1 cellular context compared by ENCODE assay signal in the genomic region with DNA sequence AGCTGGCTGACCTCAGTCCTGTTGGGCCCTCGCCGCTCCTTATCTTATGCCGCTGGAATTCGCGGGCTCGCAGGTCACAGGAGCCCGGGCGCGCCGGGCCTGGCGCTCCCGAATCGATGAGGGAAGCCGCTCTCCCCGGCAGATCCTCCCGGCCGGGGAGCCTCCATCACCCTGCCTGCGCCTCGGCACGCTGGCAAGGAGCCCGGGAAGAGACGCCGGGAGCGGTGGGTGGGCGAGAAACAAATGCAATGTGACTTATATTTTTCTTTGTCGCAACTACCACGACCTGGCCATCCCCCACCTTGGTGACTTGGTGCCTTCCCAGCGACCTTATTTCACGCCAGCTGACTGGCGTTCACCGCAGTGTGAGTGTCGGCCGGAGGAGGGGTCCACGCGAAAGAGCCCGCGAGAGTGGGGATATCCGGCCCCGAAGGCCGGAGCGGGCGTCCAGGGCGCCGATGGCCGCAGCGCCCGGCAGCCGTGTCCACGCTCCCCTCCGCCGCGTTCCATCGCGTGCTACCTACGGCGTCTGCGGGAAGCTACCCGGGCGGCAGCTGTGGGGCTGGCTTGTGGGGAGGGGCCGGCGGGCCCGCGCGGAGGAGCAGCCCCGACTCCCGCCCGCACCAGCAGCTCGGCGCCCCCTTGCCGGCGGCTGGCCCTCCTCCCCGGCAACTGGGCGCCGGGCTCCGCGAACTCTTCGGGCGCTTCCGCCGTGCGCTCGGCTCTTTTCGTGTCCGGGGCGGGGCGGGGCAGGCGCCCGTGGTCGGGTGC.
TF ChIP-seq lines count a peak whose summit lies in the region.

No MANE protein-coding gene starts in this region.

TF ChIP-seq in HepG2, 621 proteins besides CTCF, POLR2A, EP300 and RAD21 (continued from another document):
- TF ChIP-seq, protein P1, sequence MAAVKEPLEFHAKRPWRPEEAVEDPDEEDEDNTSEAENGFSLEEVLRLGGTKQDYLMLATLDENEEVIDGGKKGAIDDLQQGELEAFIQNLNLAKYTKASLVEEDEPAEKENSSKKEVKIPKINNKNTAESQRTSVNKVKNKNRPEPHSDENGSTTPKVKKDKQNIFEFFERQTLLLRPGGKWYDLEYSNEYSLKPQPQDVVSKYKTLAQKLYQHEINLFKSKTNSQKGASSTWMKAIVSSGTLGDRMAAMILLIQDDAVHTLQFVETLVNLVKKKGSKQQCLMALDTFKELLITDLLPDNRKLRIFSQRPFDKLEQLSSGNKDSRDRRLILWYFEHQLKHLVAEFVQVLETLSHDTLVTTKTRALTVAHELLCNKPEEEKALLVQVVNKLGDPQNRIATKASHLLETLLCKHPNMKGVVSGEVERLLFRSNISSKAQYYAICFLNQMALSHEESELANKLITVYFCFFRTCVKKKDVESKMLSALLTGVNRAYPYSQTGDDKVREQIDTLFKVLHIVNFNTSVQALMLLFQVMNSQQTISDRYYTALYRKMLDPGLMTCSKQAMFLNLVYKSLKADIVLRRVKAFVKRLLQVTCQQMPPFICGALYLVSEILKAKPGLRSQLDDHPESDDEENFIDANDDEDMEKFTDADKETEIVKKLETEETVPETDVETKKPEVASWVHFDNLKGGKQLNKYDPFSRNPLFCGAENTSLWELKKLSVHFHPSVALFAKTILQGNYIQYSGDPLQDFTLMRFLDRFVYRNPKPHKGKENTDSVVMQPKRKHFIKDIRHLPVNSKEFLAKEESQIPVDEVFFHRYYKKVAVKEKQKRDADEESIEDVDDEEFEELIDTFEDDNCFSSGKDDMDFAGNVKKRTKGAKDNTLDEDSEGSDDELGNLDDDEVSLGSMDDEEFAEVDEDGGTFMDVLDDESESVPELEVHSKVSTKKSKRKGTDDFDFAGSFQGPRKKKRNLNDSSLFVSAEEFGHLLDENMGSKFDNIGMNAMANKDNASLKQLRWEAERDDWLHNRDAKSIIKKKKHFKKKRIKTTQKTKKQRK (IDR thresholded peaks at IDR 0.05; ENCODE audit: low read length) = no peak
